12 cellular contexts compared by ENCODE assay signal in the genomic region with DNA sequence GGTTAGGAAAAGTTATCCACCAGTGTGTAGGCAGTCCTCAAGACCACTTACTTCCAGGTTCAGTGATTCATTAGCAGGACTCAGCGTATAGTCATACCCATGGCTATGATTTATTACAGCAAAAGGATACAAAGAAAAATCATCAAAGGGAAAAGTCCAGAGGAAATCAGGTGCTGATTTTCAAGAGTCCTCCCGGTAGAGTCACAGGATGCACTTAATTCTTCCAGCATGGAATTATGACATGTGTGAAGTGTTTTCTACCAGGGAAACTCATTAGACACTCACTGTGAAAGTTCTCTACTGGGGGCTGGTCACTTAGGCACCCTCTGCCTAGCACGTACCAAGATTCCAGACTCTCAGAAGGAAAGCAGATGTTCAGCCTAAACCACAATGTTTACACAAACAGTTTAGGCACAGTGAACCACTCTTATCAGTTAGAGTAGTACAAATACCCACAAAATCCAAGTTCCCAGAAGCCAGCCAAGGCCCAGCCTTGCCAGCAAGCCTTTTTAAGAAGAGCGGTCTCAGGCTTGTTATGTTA. TPM values are rescaled to one million over a fixed set of nuclear protein-coding genes. Genes with fewer than 3 reads are reported as not detected.
DNase-seq lines count a peak whose midpoint lies in the region; ATAC-seq and TF ChIP-seq lines count a peak whose summit lies in the region.
"Had no signal": no experiment of that assay in that cellular context is flagged by ENCODE, and none has a peak within 500 bp of the region (broad histone marks: within the 10 kb centered on the region; RNA-seq: fewer than 3 reads in every experiment).

No MANE protein-coding gene starts in this region.

- H3K27me3 ChIP-seq in brain microvascular endothelial cell (replicated peaks) = no peaks in the 10 kb centered on the region

- H3K4me3 ChIP-seq in brain microvascular endothelial cell (ENCODE audit: low read depth, low read length) (peak overlapping the region; percentile 9), mucosa of descending colon (no peak overlapping the region)

- no peaks in the 10 kb centered on the region for H3K36me3 ChIP-seq in brain microvascular endothelial cell (replicated peaks)
- no peaks in the 10 kb centered on the region for H3K36me3 ChIP-seq in mucosa of descending colon (ENCODE audit: low read depth)

- in situ Hi-C loops in brain microvascular endothelial cell (cut with HindIII; ENCODE audit: low pct_ligation_motif_present, low sequenced_read_pairs) = no loop called here

- ATAC-seq in mucosa of descending colon (peak; percentile 17), GM18868 (IDR thresholded peaks at IDR 0.05; ENCODE audit: unreplicated experiment) (no peak)

- intact Hi-C loops in mucosa of descending colon (cut with DNase I, micrococcal nuclease) = no loop called here

- peaks cover 39% of the 10 kb centered on the region for H3K4me1 ChIP-seq in mucosa of descending colon (ENCODE audit: low read depth)

- TF ChIP-seq CTCF in brain microvascular endothelial cell (IDR thresholded peaks at IDR 0.05; ENCODE audit: low read depth, low read length, missing control alignments) (no peak), mucosa of descending colon (IDR thresholded peaks at IDR 0.05) (no peak)

- no peaks in the 10 kb centered on the region for H3K9me3 ChIP-seq in mucosa of descending colon

- H3K27ac ChIP-seq in brain microvascular endothelial cell = peak overlapping the region; percentile 88
- H3K27ac ChIP-seq: C4-2B had no signal

- DNase-seq in A172 (ENCODE audit: low spot score) = peak; percentile 98
- DNase-seq in HS-5 (ENCODE audit: low read depth) = peak; percentile 100
- peak; percentile 65 for DNase-seq in brain microvascular endothelial cell
- DNase-seq in mucosa of descending colon = no peak
- no peak for DNase-seq in SIG-M5 treated with dmso at 0.1 percent for 504 hours (lab: John Stamatoyannopoulos, UW; ENCODE audit: unreplicated experiment)
- DNase-seq in putamen (ENCODE audit: low spot score) = no peak
- no peak for DNase-seq in mesenteric fat pad (ENCODE audit: low spot score)
- DNase-seq: endodermal cell, NCI-H526 treated with DMSO at 0.1 percent for 48 hours had no signal

RNA-seq across cellular contexts. Expression of gene WFDC3, which starts 10.2 kb away (rescaled TPM):
- total RNA-seq in A172 (2014; rRNA removed; shearing (Covaris generic)) = 3.0 TPM in 1 of 2 replicates, not detected in the other
- 1 to 10 TPM; 3.2 to 7.9 (median 5.1) TPM for total RNA-seq in mucosa of descending colon
- total RNA-seq in mesenteric fat pad = 0.58 TPM
- total RNA-seq: skeletal muscle tissue had no signal

RNA-seq across cellular contexts. Expression of gene DNTTIP1, which starts 10.3 kb away (rescaled TPM):
- total RNA-seq in A172 (2014; rRNA removed; shearing (Covaris generic)) = 43.9 and 59.9 TPM in 2 replicates
- total RNA-seq in mucosa of descending colon = 10 to 100 TPM; 32.7 to 59.5 (median 36.3) TPM
- 21.8 TPM for total RNA-seq in mesenteric fat pad

RNA-seq across cellular contexts. Expression of gene UBE2C, which starts 31.0 kb away (rescaled TPM):
- 206 and 210 TPM in 2 replicates for total RNA-seq in A172 (2014; rRNA removed; shearing (Covaris generic))
- total RNA-seq in mucosa of descending colon (10 to 100 TPM in 1 of 3 donors, 1 to 10 TPM in 2; 4.7 to 41.1 (median 8.7) TPM), mesenteric fat pad (not detected)

RNA-seq across cellular contexts. Expression of gene TNNC2, which starts 45.7 kb away (rescaled TPM):
- total RNA-seq in A172 (2014; rRNA removed; shearing (Covaris generic)) = not detected in 2 replicates
- total RNA-seq in mucosa of descending colon (1 to 10 TPM; 2.1 to 5.4 (median 3.1) TPM), mesenteric fat pad (0.74 TPM)

RNA-seq across cellular contexts. Expression of gene SNX21, which starts 52.1 kb away (rescaled TPM):
- 50.0 and 59.2 TPM in 2 replicates for total RNA-seq in A172 (2014; rRNA removed; shearing (Covaris generic))
- 10 to 100 TPM; 13.8 to 31.5 (median 14.0) TPM for total RNA-seq in mucosa of descending colon
- total RNA-seq in mesenteric fat pad = 46.7 TPM

Comparison
In these comparisons a context has a peak if more than half of its experiments do, and no peak if none do; other contexts are left out.
1. DNase-seq: peak in A172 (single experiment), HS-5 (single experiment) and brain microvascular endothelial cell (single experiment); none in mucosa of descending colon (0 of 3), SIG-M5 treated with dmso at 0.1 percent for 504 hours (single experiment), putamen (single experiment) and mesenteric fat pad (single experiment).